In the genomic region with DNA sequence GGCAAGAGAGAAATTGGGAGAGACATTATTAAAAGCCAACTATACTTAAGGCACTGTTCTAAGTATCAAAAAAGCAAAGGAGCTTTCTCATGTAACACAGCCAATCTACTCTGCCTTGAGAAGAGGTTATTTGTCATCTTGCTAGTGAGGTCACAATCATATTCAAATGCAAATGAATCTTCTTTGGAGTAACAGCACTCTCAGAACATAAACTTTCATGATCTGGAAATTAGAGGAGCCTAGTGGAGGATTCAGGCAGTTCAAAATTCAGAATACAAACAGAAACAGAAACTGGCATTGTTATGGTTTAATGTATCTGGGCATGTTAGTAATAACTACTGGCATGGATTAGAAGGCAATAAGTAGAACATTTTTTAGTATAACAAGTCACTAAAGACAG, we compare ENCODE assay signal across 10 cellular contexts. TPM values are rescaled to one million over a fixed set of nuclear protein-coding genes. Genes with fewer than 3 reads are reported as not detected.
DNase-seq lines count a peak whose midpoint lies in the region; ATAC-seq and TF ChIP-seq lines count a peak whose summit lies in the region.
"Had no signal": no experiment of that assay in that cellular context is flagged by ENCODE, and none has a peak within 500 bp of the region (broad histone marks: within the 10 kb centered on the region; RNA-seq: fewer than 3 reads in every experiment).

No MANE protein-coding gene starts in this region.

- ATAC-seq in left ventricle myocardium superior (peak; percentile 39), SK-N-SH treated with all-trans-retinoic acid at 6 μM for 48 hours (peak; percentile 87), foreskin keratinocyte (peak; percentile 94), GM21367 (IDR thresholded peaks at IDR 0.05; ENCODE audit: unreplicated experiment) (no peak)

- intact Hi-C loops in left ventricle myocardium superior (cut with micrococcal nuclease) (no loop called here), cardiac septum (cut with DNase I) (no loop called here), thyroid gland (cut with DNase I) (no loop called here)

- H3K4me1 ChIP-seq in foreskin keratinocyte (peaks cover 6% of the 10 kb centered on the region), thyroid gland (peaks cover 21 to 26% of the 10 kb centered on the region in 2 donors)

- no peak for TF ChIP-seq POLR2A in thyroid gland (IDR thresholded peaks at IDR 0.05)

- H3K27me3 ChIP-seq in foreskin keratinocyte, result no peaks in the 10 kb centered on the region
- H3K27me3 ChIP-seq in thyroid gland, result no peaks in the 10 kb centered on the region

- H3K27ac ChIP-seq in foreskin keratinocyte, result no peak overlapping the region
- H3K27ac ChIP-seq in thyroid gland, result peak overlapping the region in 1 of 3 donors; percentile 4

- no peaks in the 10 kb centered on the region for H3K36me3 ChIP-seq in thyroid gland

- DNase-seq in left ventricle myocardium superior, result no peak
- no peak for DNase-seq in cardiac septum (ENCODE audit: low spot score)
- peak; percentile 34 to 66 for DNase-seq in foreskin keratinocyte
- DNase-seq in occipital lobe (lab: John Stamatoyannopoulos, UW), result no peak
- no peak for DNase-seq in NCI-H2171 (lab: John Stamatoyannopoulos, UW)
- no peak for DNase-seq in thyroid gland
- DNase-seq: GDM1, NCI-H1694 had no signal

- H3K9me3 ChIP-seq in thyroid gland, result no peaks in the 10 kb centered on the region

- no peak overlapping the region for H3K4me3 ChIP-seq in thyroid gland (replicated peaks in 1 of 3)

- TF ChIP-seq CTCF in foreskin keratinocyte (conservative IDR thresholded peaks at IDR 0.05), result peak; percentile 40
- TF ChIP-seq CTCF in thyroid gland (IDR thresholded peaks at IDR 0.05), result peak in 1 of 6 experiments; percentile 5

TF ChIP-seq in SK-N-SH treated with all-trans-retinoic acid at 6 μM for 48 hours, 23 proteins besides CTCF, POLR2A, EP300 and RAD21:
- TF ChIP-seq, protein P1, sequence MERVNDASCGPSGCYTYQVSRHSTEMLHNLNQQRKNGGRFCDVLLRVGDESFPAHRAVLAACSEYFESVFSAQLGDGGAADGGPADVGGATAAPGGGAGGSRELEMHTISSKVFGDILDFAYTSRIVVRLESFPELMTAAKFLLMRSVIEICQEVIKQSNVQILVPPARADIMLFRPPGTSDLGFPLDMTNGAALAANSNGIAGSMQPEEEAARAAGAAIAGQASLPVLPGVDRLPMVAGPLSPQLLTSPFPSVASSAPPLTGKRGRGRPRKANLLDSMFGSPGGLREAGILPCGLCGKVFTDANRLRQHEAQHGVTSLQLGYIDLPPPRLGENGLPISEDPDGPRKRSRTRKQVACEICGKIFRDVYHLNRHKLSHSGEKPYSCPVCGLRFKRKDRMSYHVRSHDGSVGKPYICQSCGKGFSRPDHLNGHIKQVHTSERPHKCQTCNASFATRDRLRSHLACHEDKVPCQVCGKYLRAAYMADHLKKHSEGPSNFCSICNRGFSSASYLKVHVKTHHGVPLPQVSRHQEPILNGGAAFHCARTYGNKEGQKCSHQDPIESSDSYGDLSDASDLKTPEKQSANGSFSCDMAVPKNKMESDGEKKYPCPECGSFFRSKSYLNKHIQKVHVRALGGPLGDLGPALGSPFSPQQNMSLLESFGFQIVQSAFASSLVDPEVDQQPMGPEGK (CRISPR knock-in tag; IDR thresholded peaks at IDR 0.05; ENCODE audit: borderline replicate concordance), result no peak
- TF ChIP-seq ZNF8 (CRISPR knock-in tag; IDR thresholded peaks at IDR 0.05), result no peak
- TF ChIP-seq BACH2 (CRISPR knock-in tag; IDR thresholded peaks at IDR 0.05; ENCODE audit: borderline replicate concordance), result no peak
- TF ChIP-seq, protein P2, sequence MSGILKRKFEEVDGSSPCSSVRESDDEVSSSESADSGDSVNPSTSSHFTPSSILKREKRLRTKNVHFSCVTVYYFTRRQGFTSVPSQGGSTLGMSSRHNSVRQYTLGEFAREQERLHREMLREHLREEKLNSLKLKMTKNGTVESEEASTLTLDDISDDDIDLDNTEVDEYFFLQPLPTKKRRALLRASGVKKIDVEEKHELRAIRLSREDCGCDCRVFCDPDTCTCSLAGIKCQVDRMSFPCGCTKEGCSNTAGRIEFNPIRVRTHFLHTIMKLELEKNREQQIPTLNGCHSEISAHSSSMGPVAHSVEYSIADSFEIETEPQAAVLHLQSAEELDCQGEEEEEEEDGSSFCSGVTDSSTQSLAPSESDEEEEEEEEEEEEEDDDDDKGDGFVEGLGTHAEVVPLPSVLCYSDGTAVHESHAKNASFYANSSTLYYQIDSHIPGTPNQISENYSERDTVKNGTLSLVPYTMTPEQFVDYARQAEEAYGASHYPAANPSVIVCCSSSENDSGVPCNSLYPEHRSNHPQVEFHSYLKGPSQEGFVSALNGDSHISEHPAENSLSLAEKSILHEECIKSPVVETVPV (CRISPR knock-in tag; IDR thresholded peaks at IDR 0.05), result no peak
- TF ChIP-seq ZFP3 (CRISPR knock-in tag; IDR thresholded peaks at IDR 0.05), result no peak
- TF ChIP-seq ZNF565 (CRISPR knock-in tag; conservative IDR thresholded peaks at IDR 0.05; ENCODE audit: low read depth), result no peak
- TF ChIP-seq PPARA (CRISPR knock-in tag; IDR thresholded peaks at IDR 0.05; ENCODE audit: borderline replicate concordance), result no peak
- no peak for TF ChIP-seq ZC3H10 (CRISPR knock-in tag; IDR thresholded peaks at IDR 0.05)
- no peak for TF ChIP-seq TCF4 (CRISPR knock-in tag; IDR thresholded peaks at IDR 0.05; ENCODE audit: borderline replicate concordance)
- TF ChIP-seq TOX (CRISPR knock-in tag; IDR thresholded peaks at IDR 0.05; ENCODE audit: borderline replicate concordance), result no peak
- TF ChIP-seq, protein P3, sequence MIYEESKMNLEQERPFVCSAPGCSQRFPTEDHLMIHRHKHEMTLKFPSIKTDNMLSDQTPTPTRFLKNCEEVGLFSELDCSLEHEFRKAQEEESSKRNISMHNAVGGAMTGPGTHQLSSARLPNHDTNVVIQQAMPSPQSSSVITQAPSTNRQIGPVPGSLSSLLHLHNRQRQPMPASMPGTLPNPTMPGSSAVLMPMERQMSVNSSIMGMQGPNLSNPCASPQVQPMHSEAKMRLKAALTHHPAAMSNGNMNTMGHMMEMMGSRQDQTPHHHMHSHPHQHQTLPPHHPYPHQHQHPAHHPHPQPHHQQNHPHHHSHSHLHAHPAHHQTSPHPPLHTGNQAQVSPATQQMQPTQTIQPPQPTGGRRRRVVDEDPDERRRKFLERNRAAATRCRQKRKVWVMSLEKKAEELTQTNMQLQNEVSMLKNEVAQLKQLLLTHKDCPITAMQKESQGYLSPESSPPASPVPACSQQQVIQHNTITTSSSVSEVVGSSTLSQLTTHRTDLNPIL (CRISPR knock-in tag; IDR thresholded peaks at IDR 0.05; ENCODE audit: low read depth), result no peak
- TF ChIP-seq ESRRG (CRISPR knock-in tag; IDR thresholded peaks at IDR 0.05), result no peak
- TF ChIP-seq, protein P4, sequence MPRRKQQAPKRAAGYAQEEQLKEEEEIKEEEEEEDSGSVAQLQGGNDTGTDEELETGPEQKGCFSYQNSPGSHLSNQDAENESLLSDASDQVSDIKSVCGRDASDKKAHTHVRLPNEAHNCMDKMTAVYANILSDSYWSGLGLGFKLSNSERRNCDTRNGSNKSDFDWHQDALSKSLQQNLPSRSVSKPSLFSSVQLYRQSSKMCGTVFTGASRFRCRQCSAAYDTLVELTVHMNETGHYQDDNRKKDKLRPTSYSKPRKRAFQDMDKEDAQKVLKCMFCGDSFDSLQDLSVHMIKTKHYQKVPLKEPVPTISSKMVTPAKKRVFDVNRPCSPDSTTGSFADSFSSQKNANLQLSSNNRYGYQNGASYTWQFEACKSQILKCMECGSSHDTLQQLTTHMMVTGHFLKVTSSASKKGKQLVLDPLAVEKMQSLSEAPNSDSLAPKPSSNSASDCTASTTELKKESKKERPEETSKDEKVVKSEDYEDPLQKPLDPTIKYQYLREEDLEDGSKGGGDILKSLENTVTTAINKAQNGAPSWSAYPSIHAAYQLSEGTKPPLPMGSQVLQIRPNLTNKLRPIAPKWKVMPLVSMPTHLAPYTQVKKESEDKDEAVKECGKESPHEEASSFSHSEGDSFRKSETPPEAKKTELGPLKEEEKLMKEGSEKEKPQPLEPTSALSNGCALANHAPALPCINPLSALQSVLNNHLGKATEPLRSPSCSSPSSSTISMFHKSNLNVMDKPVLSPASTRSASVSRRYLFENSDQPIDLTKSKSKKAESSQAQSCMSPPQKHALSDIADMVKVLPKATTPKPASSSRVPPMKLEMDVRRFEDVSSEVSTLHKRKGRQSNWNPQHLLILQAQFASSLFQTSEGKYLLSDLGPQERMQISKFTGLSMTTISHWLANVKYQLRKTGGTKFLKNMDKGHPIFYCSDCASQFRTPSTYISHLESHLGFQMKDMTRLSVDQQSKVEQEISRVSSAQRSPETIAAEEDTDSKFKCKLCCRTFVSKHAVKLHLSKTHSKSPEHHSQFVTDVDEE (CRISPR knock-in tag; IDR thresholded peaks at IDR 0.05), result no peak

RNA-seq across cellular contexts. Expression of a gene that starts 57.4 kb away (rescaled TPM):
- 18.3 TPM for total RNA-seq in left ventricle myocardium superior
- total RNA-seq in cardiac septum, result 17.6 TPM
- 16.0 and 17.6 TPM in 2 replicates for total RNA-seq in foreskin keratinocyte
- 2.1 and 2.7 TPM in 2 replicates for polyA plus RNA-seq in foreskin keratinocyte
- 87.0 TPM for total RNA-seq in occipital lobe
- 10 to 100 TPM; 49.0 to 65.4 (median 52.5) TPM for total RNA-seq in thyroid gland

RNA-seq across cellular contexts. Expression of a gene that starts 57.7 kb away (rescaled TPM):
- total RNA-seq in left ventricle myocardium superior (29.8 TPM), cardiac septum (36.2 TPM), foreskin keratinocyte (27.8 and 29.5 TPM in 2 replicates), occipital lobe (35.2 TPM), thyroid gland (10 to 100 TPM; 24.3 to 42.7 (median 33.2) TPM)
- 24.8 and 28.5 TPM in 2 replicates for polyA plus RNA-seq in foreskin keratinocyte

Comparison
In these comparisons a context has a peak if more than half of its experiments do, and no peak if none do; other contexts are left out.
1. DNase-seq: peak in foreskin keratinocyte (2 of 2); none in left ventricle myocardium superior (single experiment), cardiac septum (single experiment), occipital lobe (single experiment), NCI-H2171 (single experiment) and thyroid gland (0 of 2).